1 cellular context compared by ENCODE assay signal in the genomic region with DNA sequence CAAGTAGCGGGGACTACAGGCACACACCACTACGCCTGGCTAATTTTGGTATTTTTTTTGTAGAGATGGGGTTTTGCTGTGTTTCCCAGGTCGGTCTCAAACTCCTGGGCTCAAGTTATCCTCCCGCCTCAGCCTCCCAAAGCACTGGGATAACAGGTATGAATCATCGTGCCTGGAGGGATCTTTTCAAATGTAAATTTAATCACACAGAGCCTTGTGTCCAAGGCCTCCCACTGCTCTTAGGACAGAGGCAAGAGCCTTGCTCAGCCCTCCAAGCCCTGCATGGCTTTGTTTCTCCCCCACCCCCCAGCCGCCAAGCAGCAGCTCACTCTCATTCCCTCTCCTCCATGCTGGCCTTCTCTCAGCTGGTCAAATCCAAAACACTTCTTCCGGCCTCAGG.
TF ChIP-seq lines count a peak whose summit lies in the region.

No MANE protein-coding gene starts in this region.

TF ChIP-seq in H1, 55 proteins besides CTCF, POLR2A, EP300 and RAD21 (continued from another document):
- TF ChIP-seq, protein P1, sequence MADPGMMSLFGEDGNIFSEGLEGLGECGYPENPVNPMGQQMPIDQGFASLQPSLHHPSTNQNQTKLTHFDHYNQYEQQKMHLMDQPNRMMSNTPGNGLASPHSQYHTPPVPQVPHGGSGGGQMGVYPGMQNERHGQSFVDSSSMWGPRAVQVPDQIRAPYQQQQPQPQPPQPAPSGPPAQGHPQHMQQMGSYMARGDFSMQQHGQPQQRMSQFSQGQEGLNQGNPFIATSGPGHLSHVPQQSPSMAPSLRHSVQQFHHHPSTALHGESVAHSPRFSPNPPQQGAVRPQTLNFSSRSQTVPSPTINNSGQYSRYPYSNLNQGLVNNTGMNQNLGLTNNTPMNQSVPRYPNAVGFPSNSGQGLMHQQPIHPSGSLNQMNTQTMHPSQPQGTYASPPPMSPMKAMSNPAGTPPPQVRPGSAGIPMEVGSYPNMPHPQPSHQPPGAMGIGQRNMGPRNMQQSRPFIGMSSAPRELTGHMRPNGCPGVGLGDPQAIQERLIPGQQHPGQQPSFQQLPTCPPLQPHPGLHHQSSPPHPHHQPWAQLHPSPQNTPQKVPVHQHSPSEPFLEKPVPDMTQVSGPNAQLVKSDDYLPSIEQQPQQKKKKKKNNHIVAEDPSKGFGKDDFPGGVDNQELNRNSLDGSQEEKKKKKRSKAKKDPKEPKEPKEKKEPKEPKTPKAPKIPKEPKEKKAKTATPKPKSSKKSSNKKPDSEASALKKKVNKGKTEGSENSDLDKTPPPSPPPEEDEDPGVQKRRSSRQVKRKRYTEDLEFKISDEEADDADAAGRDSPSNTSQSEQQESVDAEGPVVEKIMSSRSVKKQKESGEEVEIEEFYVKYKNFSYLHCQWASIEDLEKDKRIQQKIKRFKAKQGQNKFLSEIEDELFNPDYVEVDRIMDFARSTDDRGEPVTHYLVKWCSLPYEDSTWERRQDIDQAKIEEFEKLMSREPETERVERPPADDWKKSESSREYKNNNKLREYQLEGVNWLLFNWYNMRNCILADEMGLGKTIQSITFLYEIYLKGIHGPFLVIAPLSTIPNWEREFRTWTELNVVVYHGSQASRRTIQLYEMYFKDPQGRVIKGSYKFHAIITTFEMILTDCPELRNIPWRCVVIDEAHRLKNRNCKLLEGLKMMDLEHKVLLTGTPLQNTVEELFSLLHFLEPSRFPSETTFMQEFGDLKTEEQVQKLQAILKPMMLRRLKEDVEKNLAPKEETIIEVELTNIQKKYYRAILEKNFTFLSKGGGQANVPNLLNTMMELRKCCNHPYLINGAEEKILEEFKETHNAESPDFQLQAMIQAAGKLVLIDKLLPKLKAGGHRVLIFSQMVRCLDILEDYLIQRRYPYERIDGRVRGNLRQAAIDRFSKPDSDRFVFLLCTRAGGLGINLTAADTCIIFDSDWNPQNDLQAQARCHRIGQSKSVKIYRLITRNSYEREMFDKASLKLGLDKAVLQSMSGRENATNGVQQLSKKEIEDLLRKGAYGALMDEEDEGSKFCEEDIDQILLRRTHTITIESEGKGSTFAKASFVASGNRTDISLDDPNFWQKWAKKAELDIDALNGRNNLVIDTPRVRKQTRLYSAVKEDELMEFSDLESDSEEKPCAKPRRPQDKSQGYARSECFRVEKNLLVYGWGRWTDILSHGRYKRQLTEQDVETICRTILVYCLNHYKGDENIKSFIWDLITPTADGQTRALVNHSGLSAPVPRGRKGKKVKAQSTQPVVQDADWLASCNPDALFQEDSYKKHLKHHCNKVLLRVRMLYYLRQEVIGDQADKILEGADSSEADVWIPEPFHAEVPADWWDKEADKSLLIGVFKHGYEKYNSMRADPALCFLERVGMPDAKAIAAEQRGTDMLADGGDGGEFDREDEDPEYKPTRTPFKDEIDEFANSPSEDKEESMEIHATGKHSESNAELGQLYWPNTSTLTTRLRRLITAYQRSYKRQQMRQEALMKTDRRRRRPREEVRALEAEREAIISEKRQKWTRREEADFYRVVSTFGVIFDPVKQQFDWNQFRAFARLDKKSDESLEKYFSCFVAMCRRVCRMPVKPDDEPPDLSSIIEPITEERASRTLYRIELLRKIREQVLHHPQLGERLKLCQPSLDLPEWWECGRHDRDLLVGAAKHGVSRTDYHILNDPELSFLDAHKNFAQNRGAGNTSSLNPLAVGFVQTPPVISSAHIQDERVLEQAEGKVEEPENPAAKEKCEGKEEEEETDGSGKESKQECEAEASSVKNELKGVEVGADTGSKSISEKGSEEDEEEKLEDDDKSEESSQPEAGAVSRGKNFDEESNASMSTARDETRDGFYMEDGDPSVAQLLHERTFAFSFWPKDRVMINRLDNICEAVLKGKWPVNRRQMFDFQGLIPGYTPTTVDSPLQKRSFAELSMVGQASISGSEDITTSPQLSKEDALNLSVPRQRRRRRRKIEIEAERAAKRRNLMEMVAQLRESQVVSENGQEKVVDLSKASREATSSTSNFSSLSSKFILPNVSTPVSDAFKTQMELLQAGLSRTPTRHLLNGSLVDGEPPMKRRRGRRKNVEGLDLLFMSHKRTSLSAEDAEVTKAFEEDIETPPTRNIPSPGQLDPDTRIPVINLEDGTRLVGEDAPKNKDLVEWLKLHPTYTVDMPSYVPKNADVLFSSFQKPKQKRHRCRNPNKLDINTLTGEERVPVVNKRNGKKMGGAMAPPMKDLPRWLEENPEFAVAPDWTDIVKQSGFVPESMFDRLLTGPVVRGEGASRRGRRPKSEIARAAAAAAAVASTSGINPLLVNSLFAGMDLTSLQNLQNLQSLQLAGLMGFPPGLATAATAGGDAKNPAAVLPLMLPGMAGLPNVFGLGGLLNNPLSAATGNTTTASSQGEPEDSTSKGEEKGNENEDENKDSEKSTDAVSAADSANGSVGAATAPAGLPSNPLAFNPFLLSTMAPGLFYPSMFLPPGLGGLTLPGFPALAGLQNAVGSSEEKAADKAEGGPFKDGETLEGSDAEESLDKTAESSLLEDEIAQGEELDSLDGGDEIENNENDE (IDR thresholded peaks at IDR 0.05; ENCODE audit: insufficient replicate concordance, low read length), result no peak
- TF ChIP-seq SIX5 (IDR thresholded peaks at IDR 0.05; ENCODE audit: low read depth, low read length) (no peak), KDM1A (IDR thresholded peaks at IDR 0.05; ENCODE audit: borderline replicate concordance, low read length) (peak; percentile 57; the same call in 1 of the 2 replicates), TCF12 (IDR thresholded peaks at IDR 0.05; ENCODE audit: low read depth, low read length) (no peak)
